In the genomic region with DNA sequence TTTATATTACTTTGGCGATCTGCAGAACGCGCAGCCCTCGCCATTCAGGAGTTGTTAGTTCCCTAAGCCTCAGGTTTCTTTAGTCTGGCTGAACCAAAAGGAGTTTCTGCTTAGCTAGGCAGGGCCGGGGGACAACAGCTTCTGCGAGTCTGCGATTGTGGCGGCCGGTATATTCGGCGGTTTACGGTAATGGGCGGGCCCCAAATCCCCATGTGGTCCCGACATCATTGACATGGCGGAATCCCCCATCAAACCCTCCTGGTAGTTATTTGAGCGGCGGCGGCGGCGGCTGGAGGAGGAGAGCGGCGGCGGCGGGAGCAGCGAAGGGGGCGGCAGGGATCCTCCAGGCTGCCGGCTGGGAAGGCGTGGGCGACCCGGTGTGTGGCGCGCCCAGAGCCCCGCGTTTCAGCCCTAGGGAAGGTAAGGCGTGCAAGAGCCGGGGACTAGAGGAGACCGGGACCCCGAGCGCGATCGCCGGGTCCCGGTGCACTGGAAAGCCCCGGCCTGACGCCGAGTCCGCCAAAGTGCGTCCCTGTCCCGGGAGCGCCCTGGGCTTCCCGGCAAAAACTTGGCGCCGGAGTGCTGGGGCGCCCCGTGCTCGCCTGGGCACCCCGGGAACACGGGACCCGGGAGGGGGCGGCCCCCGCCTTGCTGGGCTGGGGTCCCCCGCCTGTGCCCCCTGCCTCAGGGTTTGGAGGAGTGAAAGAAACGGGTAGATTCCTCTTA, we compare ENCODE assay signal across 1 cellular context.
A peak's percentile ranks its signal among the peaks of the same experiment; 100 is the strongest.
TF ChIP-seq lines count a peak whose summit lies in the region.

FNDC3B (plus strand) TSS at position 227 of the 726 bp plus-strand sequence. CDS start 72,902 bp downstream, outside the sequence.

TF ChIP-seq in K562, 482 proteins besides CTCF, POLR2A, EP300 and RAD21 (continued from another document and continues in another):
- TF ChIP-seq, protein P1, sequence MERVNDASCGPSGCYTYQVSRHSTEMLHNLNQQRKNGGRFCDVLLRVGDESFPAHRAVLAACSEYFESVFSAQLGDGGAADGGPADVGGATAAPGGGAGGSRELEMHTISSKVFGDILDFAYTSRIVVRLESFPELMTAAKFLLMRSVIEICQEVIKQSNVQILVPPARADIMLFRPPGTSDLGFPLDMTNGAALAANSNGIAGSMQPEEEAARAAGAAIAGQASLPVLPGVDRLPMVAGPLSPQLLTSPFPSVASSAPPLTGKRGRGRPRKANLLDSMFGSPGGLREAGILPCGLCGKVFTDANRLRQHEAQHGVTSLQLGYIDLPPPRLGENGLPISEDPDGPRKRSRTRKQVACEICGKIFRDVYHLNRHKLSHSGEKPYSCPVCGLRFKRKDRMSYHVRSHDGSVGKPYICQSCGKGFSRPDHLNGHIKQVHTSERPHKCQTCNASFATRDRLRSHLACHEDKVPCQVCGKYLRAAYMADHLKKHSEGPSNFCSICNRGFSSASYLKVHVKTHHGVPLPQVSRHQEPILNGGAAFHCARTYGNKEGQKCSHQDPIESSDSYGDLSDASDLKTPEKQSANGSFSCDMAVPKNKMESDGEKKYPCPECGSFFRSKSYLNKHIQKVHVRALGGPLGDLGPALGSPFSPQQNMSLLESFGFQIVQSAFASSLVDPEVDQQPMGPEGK (CRISPR knock-in tag; IDR thresholded peaks at IDR 0.05; ENCODE audit: borderline replicate concordance), result no peak
- TF ChIP-seq, protein P2, sequence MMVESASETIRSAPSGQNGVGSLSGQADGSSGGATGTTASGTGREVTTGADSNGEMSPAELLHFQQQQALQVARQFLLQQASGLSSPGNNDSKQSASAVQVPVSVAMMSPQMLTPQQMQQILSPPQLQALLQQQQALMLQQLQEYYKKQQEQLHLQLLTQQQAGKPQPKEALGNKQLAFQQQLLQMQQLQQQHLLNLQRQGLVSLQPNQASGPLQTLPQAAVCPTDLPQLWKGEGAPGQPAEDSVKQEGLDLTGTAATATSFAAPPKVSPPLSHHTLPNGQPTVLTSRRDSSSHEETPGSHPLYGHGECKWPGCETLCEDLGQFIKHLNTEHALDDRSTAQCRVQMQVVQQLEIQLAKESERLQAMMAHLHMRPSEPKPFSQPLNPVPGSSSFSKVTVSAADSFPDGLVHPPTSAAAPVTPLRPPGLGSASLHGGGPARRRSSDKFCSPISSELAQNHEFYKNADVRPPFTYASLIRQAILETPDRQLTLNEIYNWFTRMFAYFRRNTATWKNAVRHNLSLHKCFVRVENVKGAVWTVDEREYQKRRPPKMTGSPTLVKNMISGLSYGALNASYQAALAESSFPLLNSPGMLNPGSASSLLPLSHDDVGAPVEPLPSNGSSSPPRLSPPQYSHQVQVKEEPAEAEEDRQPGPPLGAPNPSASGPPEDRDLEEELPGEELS (CRISPR knock-in tag; IDR thresholded peaks at IDR 0.05; ENCODE audit: borderline replicate concordance), result no peak
- TF ChIP-seq, protein P3, sequence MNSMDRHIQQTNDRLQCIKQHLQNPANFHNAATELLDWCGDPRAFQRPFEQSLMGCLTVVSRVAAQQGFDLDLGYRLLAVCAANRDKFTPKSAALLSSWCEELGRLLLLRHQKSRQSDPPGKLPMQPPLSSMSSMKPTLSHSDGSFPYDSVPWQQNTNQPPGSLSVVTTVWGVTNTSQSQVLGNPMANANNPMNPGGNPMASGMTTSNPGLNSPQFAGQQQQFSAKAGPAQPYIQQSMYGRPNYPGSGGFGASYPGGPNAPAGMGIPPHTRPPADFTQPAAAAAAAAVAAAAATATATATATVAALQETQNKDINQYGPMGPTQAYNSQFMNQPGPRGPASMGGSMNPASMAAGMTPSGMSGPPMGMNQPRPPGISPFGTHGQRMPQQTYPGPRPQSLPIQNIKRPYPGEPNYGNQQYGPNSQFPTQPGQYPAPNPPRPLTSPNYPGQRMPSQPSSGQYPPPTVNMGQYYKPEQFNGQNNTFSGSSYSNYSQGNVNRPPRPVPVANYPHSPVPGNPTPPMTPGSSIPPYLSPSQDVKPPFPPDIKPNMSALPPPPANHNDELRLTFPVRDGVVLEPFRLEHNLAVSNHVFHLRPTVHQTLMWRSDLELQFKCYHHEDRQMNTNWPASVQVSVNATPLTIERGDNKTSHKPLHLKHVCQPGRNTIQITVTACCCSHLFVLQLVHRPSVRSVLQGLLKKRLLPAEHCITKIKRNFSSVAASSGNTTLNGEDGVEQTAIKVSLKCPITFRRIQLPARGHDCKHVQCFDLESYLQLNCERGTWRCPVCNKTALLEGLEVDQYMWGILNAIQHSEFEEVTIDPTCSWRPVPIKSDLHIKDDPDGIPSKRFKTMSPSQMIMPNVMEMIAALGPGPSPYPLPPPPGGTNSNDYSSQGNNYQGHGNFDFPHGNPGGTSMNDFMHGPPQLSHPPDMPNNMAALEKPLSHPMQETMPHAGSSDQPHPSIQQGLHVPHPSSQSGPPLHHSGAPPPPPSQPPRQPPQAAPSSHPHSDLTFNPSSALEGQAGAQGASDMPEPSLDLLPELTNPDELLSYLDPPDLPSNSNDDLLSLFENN (IDR thresholded peaks at IDR 0.05; ENCODE audit: low read depth in 2 of 2, low read length in 2 of 2), result no peak; a peak in 1 of 4 replicates
- TF ChIP-seq RNF2 (IDR thresholded peaks at IDR 0.05) (peak; percentile 28; the same call in 1 of the 2 replicates), ZNF3 (CRISPR knock-in tag; IDR thresholded peaks at IDR 0.05) (no peak), TGIF2 (CRISPR knock-in tag; IDR thresholded peaks at IDR 0.05) (no peak), ZFPM2 (CRISPR knock-in tag; IDR thresholded peaks at IDR 0.05) (no peak), EHMT2 (IDR thresholded peaks at IDR 0.05) (no peak), U2AF1 (optimal IDR thresholded peaks at IDR 0.05; ENCODE audit: low read depth, low read length) (no peak), RBM34 (IDR thresholded peaks at IDR 0.05; ENCODE audit: borderline replicate concordance, insufficient read depth, low read length) (no peak), RBBP5 (IDR thresholded peaks at IDR 0.05; ENCODE audit: borderline replicate concordance, insufficient read depth, low read length, poor library complexity, severe bottlenecking) (peak; percentile 55), MTA3 (IDR thresholded peaks at IDR 0.05; ENCODE audit: borderline replicate concordance) (0 out of 2 replicates have a peak, but pooled peaks have one; percentile 42), ZNF583 (CRISPR knock-in tag; IDR thresholded peaks at IDR 0.05) (no peak), ELF1 (tag; IDR thresholded peaks at IDR 0.05) (no peak), NFIX (CRISPR knock-in tag; IDR thresholded peaks at IDR 0.05; ENCODE audit: low read depth) (no peak), ZBTB17 (CRISPR knock-in tag; IDR thresholded peaks at IDR 0.05) (no peak), THAP12 (CRISPR knock-in tag; IDR thresholded peaks at IDR 0.05) (peak; percentile 41; the same call in 1 of the 2 replicates)
- TF ChIP-seq, protein P4, sequence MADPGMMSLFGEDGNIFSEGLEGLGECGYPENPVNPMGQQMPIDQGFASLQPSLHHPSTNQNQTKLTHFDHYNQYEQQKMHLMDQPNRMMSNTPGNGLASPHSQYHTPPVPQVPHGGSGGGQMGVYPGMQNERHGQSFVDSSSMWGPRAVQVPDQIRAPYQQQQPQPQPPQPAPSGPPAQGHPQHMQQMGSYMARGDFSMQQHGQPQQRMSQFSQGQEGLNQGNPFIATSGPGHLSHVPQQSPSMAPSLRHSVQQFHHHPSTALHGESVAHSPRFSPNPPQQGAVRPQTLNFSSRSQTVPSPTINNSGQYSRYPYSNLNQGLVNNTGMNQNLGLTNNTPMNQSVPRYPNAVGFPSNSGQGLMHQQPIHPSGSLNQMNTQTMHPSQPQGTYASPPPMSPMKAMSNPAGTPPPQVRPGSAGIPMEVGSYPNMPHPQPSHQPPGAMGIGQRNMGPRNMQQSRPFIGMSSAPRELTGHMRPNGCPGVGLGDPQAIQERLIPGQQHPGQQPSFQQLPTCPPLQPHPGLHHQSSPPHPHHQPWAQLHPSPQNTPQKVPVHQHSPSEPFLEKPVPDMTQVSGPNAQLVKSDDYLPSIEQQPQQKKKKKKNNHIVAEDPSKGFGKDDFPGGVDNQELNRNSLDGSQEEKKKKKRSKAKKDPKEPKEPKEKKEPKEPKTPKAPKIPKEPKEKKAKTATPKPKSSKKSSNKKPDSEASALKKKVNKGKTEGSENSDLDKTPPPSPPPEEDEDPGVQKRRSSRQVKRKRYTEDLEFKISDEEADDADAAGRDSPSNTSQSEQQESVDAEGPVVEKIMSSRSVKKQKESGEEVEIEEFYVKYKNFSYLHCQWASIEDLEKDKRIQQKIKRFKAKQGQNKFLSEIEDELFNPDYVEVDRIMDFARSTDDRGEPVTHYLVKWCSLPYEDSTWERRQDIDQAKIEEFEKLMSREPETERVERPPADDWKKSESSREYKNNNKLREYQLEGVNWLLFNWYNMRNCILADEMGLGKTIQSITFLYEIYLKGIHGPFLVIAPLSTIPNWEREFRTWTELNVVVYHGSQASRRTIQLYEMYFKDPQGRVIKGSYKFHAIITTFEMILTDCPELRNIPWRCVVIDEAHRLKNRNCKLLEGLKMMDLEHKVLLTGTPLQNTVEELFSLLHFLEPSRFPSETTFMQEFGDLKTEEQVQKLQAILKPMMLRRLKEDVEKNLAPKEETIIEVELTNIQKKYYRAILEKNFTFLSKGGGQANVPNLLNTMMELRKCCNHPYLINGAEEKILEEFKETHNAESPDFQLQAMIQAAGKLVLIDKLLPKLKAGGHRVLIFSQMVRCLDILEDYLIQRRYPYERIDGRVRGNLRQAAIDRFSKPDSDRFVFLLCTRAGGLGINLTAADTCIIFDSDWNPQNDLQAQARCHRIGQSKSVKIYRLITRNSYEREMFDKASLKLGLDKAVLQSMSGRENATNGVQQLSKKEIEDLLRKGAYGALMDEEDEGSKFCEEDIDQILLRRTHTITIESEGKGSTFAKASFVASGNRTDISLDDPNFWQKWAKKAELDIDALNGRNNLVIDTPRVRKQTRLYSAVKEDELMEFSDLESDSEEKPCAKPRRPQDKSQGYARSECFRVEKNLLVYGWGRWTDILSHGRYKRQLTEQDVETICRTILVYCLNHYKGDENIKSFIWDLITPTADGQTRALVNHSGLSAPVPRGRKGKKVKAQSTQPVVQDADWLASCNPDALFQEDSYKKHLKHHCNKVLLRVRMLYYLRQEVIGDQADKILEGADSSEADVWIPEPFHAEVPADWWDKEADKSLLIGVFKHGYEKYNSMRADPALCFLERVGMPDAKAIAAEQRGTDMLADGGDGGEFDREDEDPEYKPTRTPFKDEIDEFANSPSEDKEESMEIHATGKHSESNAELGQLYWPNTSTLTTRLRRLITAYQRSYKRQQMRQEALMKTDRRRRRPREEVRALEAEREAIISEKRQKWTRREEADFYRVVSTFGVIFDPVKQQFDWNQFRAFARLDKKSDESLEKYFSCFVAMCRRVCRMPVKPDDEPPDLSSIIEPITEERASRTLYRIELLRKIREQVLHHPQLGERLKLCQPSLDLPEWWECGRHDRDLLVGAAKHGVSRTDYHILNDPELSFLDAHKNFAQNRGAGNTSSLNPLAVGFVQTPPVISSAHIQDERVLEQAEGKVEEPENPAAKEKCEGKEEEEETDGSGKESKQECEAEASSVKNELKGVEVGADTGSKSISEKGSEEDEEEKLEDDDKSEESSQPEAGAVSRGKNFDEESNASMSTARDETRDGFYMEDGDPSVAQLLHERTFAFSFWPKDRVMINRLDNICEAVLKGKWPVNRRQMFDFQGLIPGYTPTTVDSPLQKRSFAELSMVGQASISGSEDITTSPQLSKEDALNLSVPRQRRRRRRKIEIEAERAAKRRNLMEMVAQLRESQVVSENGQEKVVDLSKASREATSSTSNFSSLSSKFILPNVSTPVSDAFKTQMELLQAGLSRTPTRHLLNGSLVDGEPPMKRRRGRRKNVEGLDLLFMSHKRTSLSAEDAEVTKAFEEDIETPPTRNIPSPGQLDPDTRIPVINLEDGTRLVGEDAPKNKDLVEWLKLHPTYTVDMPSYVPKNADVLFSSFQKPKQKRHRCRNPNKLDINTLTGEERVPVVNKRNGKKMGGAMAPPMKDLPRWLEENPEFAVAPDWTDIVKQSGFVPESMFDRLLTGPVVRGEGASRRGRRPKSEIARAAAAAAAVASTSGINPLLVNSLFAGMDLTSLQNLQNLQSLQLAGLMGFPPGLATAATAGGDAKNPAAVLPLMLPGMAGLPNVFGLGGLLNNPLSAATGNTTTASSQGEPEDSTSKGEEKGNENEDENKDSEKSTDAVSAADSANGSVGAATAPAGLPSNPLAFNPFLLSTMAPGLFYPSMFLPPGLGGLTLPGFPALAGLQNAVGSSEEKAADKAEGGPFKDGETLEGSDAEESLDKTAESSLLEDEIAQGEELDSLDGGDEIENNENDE (IDR thresholded peaks at IDR 0.05; ENCODE audit: low read depth, low read length), result peak; percentile 99
- TF ChIP-seq, protein P5, sequence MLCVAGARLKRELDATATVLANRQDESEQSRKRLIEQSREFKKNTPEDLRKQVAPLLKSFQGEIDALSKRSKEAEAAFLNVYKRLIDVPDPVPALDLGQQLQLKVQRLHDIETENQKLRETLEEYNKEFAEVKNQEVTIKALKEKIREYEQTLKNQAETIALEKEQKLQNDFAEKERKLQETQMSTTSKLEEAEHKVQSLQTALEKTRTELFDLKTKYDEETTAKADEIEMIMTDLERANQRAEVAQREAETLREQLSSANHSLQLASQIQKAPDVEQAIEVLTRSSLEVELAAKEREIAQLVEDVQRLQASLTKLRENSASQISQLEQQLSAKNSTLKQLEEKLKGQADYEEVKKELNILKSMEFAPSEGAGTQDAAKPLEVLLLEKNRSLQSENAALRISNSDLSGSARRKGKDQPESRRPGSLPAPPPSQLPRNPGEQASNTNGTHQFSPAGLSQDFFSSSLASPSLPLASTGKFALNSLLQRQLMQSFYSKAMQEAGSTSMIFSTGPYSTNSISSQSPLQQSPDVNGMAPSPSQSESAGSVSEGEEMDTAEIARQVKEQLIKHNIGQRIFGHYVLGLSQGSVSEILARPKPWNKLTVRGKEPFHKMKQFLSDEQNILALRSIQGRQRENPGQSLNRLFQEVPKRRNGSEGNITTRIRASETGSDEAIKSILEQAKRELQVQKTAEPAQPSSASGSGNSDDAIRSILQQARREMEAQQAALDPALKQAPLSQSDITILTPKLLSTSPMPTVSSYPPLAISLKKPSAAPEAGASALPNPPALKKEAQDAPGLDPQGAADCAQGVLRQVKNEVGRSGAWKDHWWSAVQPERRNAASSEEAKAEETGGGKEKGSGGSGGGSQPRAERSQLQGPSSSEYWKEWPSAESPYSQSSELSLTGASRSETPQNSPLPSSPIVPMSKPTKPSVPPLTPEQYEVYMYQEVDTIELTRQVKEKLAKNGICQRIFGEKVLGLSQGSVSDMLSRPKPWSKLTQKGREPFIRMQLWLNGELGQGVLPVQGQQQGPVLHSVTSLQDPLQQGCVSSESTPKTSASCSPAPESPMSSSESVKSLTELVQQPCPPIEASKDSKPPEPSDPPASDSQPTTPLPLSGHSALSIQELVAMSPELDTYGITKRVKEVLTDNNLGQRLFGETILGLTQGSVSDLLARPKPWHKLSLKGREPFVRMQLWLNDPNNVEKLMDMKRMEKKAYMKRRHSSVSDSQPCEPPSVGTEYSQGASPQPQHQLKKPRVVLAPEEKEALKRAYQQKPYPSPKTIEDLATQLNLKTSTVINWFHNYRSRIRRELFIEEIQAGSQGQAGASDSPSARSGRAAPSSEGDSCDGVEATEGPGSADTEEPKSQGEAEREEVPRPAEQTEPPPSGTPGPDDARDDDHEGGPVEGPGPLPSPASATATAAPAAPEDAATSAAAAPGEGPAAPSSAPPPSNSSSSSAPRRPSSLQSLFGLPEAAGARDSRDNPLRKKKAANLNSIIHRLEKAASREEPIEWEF (CRISPR knock-in tag; IDR thresholded peaks at IDR 0.05), result no peak
